Comparison of ENCODE assay signal across 9 cellular contexts in genomic region chr12:82650627-82651337, GRCh38. TPM values are rescaled to one million over a fixed set of nuclear protein-coding genes. Genes with fewer than 3 reads are reported as not detected.
DNase-seq lines count a peak whose midpoint lies in the region; ATAC-seq and TF ChIP-seq lines count a peak whose summit lies in the region.
"Had no signal": no experiment of that assay in that cellular context is flagged by ENCODE, and none has a peak within 500 bp of the region (broad histone marks: within the 10 kb centered on the region; RNA-seq: fewer than 3 reads in every experiment).

No MANE protein-coding gene starts in this region.

- CTCF ChIA-PET in activated CD4-positive, alpha-beta T cell treated with anti-CD3 and anti-CD28 coated beads for 36 hours (lab: Charles Lee), result no interaction called here
- CTCF ChIA-PET in naive thymus-derived CD4-positive, alpha-beta T cell (lab: Charles Lee), result no interaction called here

- H3K27ac ChIP-seq in naive thymus-derived CD4-positive, alpha-beta T cell (ENCODE audit: low read depth, low read length), result no peak overlapping the region
- H3K27ac ChIP-seq: parathyroid adenoma had no signal

- H3K4me1 ChIP-seq in naive thymus-derived CD4-positive, alpha-beta T cell (ENCODE audit: control insufficient read depth in 2 of 2, insufficient read depth in 2 of 2, low read length in 2 of 2), result no peaks in the 10 kb centered on the region
- H3K4me1 ChIP-seq: parathyroid adenoma had no signal

- H3K9me3 ChIP-seq in naive thymus-derived CD4-positive, alpha-beta T cell (ENCODE audit: control insufficient read depth in 2 of 3, low read length in 3 of 3), result no peaks in the 10 kb centered on the region

- POLR2A ChIA-PET in activated CD4-positive, alpha-beta T cell treated with anti-CD3 and anti-CD28 coated beads for 36 hours (lab: Charles Lee), result no interaction called here
- POLR2A ChIA-PET in naive thymus-derived CD4-positive, alpha-beta T cell (lab: Charles Lee), result no interaction called here

- no peaks in the 10 kb centered on the region for H3K9me3 Mint-ChIP-seq in activated CD4-positive, alpha-beta T cell treated with anti-CD3 and anti-CD28 coated beads for 36 hours (ENCODE audit: low read depth)
- H3K9me3 Mint-ChIP-seq in naive thymus-derived CD4-positive, alpha-beta T cell, result peaks cover 0 to 4% (median 0%) of the 10 kb centered on the region in 11 donors

- no peaks in the 10 kb centered on the region for H3K36me3 Mint-ChIP-seq in activated CD4-positive, alpha-beta T cell treated with anti-CD3 and anti-CD28 coated beads for 36 hours (ENCODE audit: low read depth)
- no peaks in the 10 kb centered on the region for H3K36me3 Mint-ChIP-seq in naive thymus-derived CD4-positive, alpha-beta T cell

- peaks cover 2% of the 10 kb centered on the region for H3K27me3 Mint-ChIP-seq in activated CD4-positive, alpha-beta T cell treated with anti-CD3 and anti-CD28 coated beads for 36 hours
- peaks cover 0 to 6% (median 3%) of the 10 kb centered on the region in 5 donors for H3K27me3 Mint-ChIP-seq in naive thymus-derived CD4-positive, alpha-beta T cell

- H3K36me3 ChIP-seq in naive thymus-derived CD4-positive, alpha-beta T cell (ENCODE audit: control insufficient read depth in 2 of 3, insufficient read depth in 3 of 3, low read length in 3 of 3), result no peaks in the 10 kb centered on the region

- H3K27ac Mint-ChIP-seq in activated CD4-positive, alpha-beta T cell treated with anti-CD3 and anti-CD28 coated beads for 36 hours, result no peak overlapping the region
- H3K27ac Mint-ChIP-seq in naive thymus-derived CD4-positive, alpha-beta T cell, result peak overlapping the region in 1 of 9 donors; percentile 6

- H3K4me3 Mint-ChIP-seq in activated CD4-positive, alpha-beta T cell treated with anti-CD3 and anti-CD28 coated beads for 36 hours, result no peak overlapping the region
- peak overlapping the region in 1 of 10 donors; percentile 13 for H3K4me3 Mint-ChIP-seq in naive thymus-derived CD4-positive, alpha-beta T cell

- ATAC-seq in activated CD4-positive, alpha-beta T cell treated with anti-CD3 and anti-CD28 coated beads for 36 hours, result peak; percentile 44
- ATAC-seq in HG02642 (IDR thresholded peaks at IDR 0.05; ENCODE audit: poor library complexity, unreplicated experiment), result peak; percentile 95
- no peak for ATAC-seq in naive thymus-derived CD4-positive, alpha-beta T cell

- H3K4me1 Mint-ChIP-seq in activated CD4-positive, alpha-beta T cell treated with anti-CD3 and anti-CD28 coated beads for 36 hours, result peaks cover 6% of the 10 kb centered on the region
- peaks cover 0 to 15% (median 0%) of the 10 kb centered on the region in 7 donors for H3K4me1 Mint-ChIP-seq in naive thymus-derived CD4-positive, alpha-beta T cell

- H3K27me3 ChIP-seq in naive thymus-derived CD4-positive, alpha-beta T cell (ENCODE audit: control insufficient read depth in 2 of 2, insufficient read depth in 2 of 2, low read length in 2 of 2), result no peaks in the 10 kb centered on the region

- intact Hi-C loops in activated CD4-positive, alpha-beta T cell treated with anti-CD3 and anti-CD28 coated beads for 36 hours (cut with DNase I, micrococcal nuclease), result no loop called here
- intact Hi-C loops in naive thymus-derived CD4-positive, alpha-beta T cell (cut with micrococcal nuclease), result no loop called here

- TF ChIP-seq CTCF in fibroblast of the aortic adventitia (IDR thresholded peaks at IDR 0.05; ENCODE audit: insufficient read depth, low read length), result no peak

- H3K4me3 ChIP-seq in fibroblast of the aortic adventitia (ENCODE audit: low read depth, low read length), result no peak overlapping the region
- no peak overlapping the region for H3K4me3 ChIP-seq in naive thymus-derived CD4-positive, alpha-beta T cell (ENCODE audit: low read length)

- peak; percentile 9 for DNase-seq in activated CD4-positive, alpha-beta T cell treated with anti-CD3 and anti-CD28 coated beads for 36 hours
- DNase-seq in activated CD4-positive, alpha-beta T cell treated with anti-CD3 and anti-CD28 coated beads, Interleukin-2, amount 50 U/mL, for 48 hours, result no peak
- DNase-seq in NCI-H748 (lab: John Stamatoyannopoulos, UW; ENCODE audit: unreplicated experiment), result peak; percentile 67
- peak; percentile 25 for DNase-seq in fibroblast of the aortic adventitia (ENCODE audit: low read depth)
- no peak for DNase-seq in GF-D8 (lab: John Stamatoyannopoulos, UW)
- no peak for DNase-seq in naive thymus-derived CD4-positive, alpha-beta T cell
- no peak for DNase-seq in effector CD8-positive, alpha-beta T cell (lab: John Stamatoyannopoulos, UW)

RNA-seq across cellular contexts. Expression of gene TMTC2, which starts 35.9 kb away (rescaled TPM):
- total RNA-seq in activated CD4-positive, alpha-beta T cell treated with anti-CD3 and anti-CD28 coated beads for 36 hours, result 1 to 10 TPM; 2.4 to 2.5 TPM
- total RNA-seq in fibroblast of the aortic adventitia (ENCODE audit: low replicate concordance), result 21.1 and 83.6 TPM in 2 replicates
- 10 to 100 TPM in 1 of 5 experiments, 1 to 10 TPM in 4; 3.1 to 11.1 (median 4.7) TPM for total RNA-seq in naive thymus-derived CD4-positive, alpha-beta T cell
- polyA plus RNA-seq in naive thymus-derived CD4-positive, alpha-beta T cell, result not detected

Comparison
In these comparisons a context has a peak if more than half of its experiments do, and no peak if none do; other contexts are left out.
1. DNase-seq: peak in activated CD4-positive, alpha-beta T cell treated with anti-CD3 and anti-CD28 coated beads for 36 hours (single experiment), NCI-H748 (single experiment) and fibroblast of the aortic adventitia (single experiment); none in activated CD4-positive, alpha-beta T cell treated with anti-CD3 and anti-CD28 coated beads, Interleukin-2, amount 50 U/mL, for 48 hours (0 of 2), GF-D8 (single experiment), naive thymus-derived CD4-positive, alpha-beta T cell (0 of 9) and effector CD8-positive, alpha-beta T cell (single experiment).